13 cellular contexts compared by ENCODE assay signal in the genomic region with DNA sequence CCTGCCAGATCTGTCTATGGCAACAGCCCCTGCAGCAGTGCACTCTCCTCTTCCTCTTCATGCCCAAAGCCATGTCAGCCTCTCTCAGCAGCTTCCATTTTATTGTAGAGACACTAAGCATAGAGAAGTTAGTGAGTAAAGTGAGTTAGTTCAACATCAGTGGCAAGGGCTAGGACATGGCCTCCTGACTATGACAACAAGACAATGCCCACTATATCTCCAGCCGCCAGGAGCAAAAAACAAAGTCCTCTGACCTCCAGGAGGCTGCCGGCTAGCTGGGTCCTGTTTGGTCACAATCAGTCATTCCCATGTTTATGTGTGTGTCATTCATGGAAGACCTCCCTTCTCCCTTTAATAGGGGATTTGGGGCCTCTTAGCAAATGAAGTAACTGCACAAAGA. TPM values are rescaled to one million over a fixed set of nuclear protein-coding genes. Genes with fewer than 3 reads are reported as not detected.
DNase-seq lines count a peak whose midpoint lies in the region; ATAC-seq, FAIRE-seq and TF ChIP-seq lines count a peak whose summit lies in the region.
"Had no signal": no experiment of that assay in that cellular context is flagged by ENCODE, and none has a peak within 500 bp of the region (broad histone marks: within the 10 kb centered on the region; RNA-seq: fewer than 3 reads in every experiment).

No MANE protein-coding gene starts in this region.

- peak overlapping the region; percentile 83 for H4K91ac ChIP-seq in trophoblast cell (ENCODE audit: low read depth, low read length)

- no peak overlapping the region for H3K23ac ChIP-seq in trophoblast cell (ENCODE audit: low read length)

- H2BK120ac ChIP-seq in trophoblast cell (ENCODE audit: insufficient read depth, low read length, poor library complexity) = no peak overlapping the region

- TF ChIP-seq RAD21 in HepG2 (CRISPR knock-in tag; IDR thresholded peaks at IDR 0.05) = no peak

- BruUV-seq in HepG2 (replicated peaks; lab: Mats Ljungman, UMichigan) = no TSS peak

- peak overlapping the region in 1 of 3 experiments; percentile 31; a peak in 1 of 6 replicates for H3K4me3 ChIP-seq in HepG2 (replicated peaks in 1 of 3; ENCODE audit: insufficient read depth in 1 of 3, low read depth in 2 of 3, low read length in 3 of 3)
- H3K4me3 ChIP-seq in trophoblast cell (ENCODE audit: low read depth, low read length) = no peak overlapping the region
- H3K4me3 ChIP-seq in upper lobe of left lung = no peak overlapping the region

- H3K79me1 ChIP-seq in trophoblast cell (ENCODE audit: low read length) = peaks cover 16% of the 10 kb centered on the region

- H4K12ac ChIP-seq in trophoblast cell (ENCODE audit: low read depth, low read length) = no peak overlapping the region

- no peak overlapping the region for H4K8ac ChIP-seq in trophoblast cell (ENCODE audit: low read depth, low read length)

- H3K27ac ChIP-seq in 22Rv1 (peak overlapping the region; percentile 60; the same call in 1 of the 2 replicates), HepG2 (ENCODE audit: extremely low read length, insufficient read depth, low read length) (peak overlapping the region; percentile 90), trophoblast cell (ENCODE audit: low read depth, low read length) (no peak overlapping the region), upper lobe of left lung (no peak overlapping the region)

- no peaks in the 10 kb centered on the region for H4K20me1 ChIP-seq in HepG2 (ENCODE audit: insufficient read depth, low read length)

- no peaks in the 10 kb centered on the region for H3K27me3 ChIP-seq in HepG2 (ENCODE audit: control insufficient read depth in 1 of 2, insufficient read depth in 2 of 2, low read length in 2 of 2)
- H3K27me3 ChIP-seq in trophoblast cell (ENCODE audit: insufficient read depth, low read length) = no peaks in the 10 kb centered on the region
- H3K27me3 ChIP-seq in upper lobe of left lung = no peaks in the 10 kb centered on the region

- intact Hi-C loops in HepG2 (cut with micrococcal nuclease; ENCODE audit: unreplicated experiment) = no loop called here

- no peak overlapping the region for H3K14ac ChIP-seq in trophoblast cell (ENCODE audit: low read length)

- peak overlapping the region; percentile 20 for H2BK12ac ChIP-seq in trophoblast cell (ENCODE audit: low read length)

- H3K4me2 ChIP-seq in HepG2 (ENCODE audit: low read depth, low read length) (peak overlapping the region; percentile 84), trophoblast cell (ENCODE audit: low read length) (no peak overlapping the region)

- peaks cover 53% of the 10 kb centered on the region for H3K4me1 ChIP-seq in HepG2 (ENCODE audit: insufficient read depth, low read length)
- peaks cover 14 to 24% of the 10 kb centered on the region in 2 experiments for H3K4me1 ChIP-seq in trophoblast cell (ENCODE audit: control insufficient read depth in 1 of 2, insufficient read depth in 2 of 2, low read length in 2 of 2)
- H3K4me1 ChIP-seq in upper lobe of left lung = no peaks in the 10 kb centered on the region

- TF ChIP-seq POLR2A in HepG2 (IDR thresholded peaks at IDR 0.05; ENCODE audit: insufficient read depth in 1 of 2, low read depth in 2 of 2, low read length in 2 of 2) (no peak), upper lobe of left lung (IDR thresholded peaks at IDR 0.05) (no peak)

- H3K9me3 ChIP-seq in HepG2 (ENCODE audit: low read length) (no peaks in the 10 kb centered on the region), trophoblast cell (ENCODE audit: insufficient read depth, low read depth, low read length) (peaks cover 2% of the 10 kb centered on the region), upper lobe of left lung (no peaks in the 10 kb centered on the region)

- H3K9ac ChIP-seq in HepG2 (ENCODE audit: insufficient read depth, low read depth, low read length) (peak overlapping the region; percentile 3; the same call in 1 of the 2 replicates), trophoblast cell (ENCODE audit: low read length) (no peak overlapping the region)

- in situ Hi-C loops in HepG2 (cut with HindIII; ENCODE audit: extremely low pct_ligation_motif_present, low pct_unique_long_range_greater_than_20kb) = no loop called here

- FAIRE-seq in HepG2 (lab: Jason Lieb, UNC) = no peak
- FAIRE-seq: H54, HTR-8/SVneo had no signal

- H2AK5ac ChIP-seq in trophoblast cell (ENCODE audit: low read length) = no peak overlapping the region

- CTCF ChIA-PET in HepG2 (lab: Yijun Ruan, JAX; ENCODE audit: low intra/inter-chr PET ratio, low total read pairs) = no interaction called here

- TF ChIP-seq EP300 in HepG2 (IDR thresholded peaks at IDR 0.05; ENCODE audit: low read depth in 2 of 2, low read length in 2 of 2) = peak in 1 of 2 experiments; percentile 47; a peak in 1 of 4 replicates
- TF ChIP-seq EP300 in HepG2 (CRISPR knock-in tag; IDR thresholded peaks at IDR 0.05; ENCODE audit: borderline replicate concordance) = no peak
- no peak for TF ChIP-seq EP300 in upper lobe of left lung (IDR thresholded peaks at IDR 0.05)

- WGBS in HepG2 (ENCODE audit: low lambda C conversion rate) = 6% methylated on average over 2 of the region's 2 CpGs
- no CpG with 5 or more reads among the region's 2 CpGs for WGBS in trophoblast cell (ENCODE audit: extremely low coverage, insufficient coverage, insufficient read length)
- WGBS in upper lobe of left lung, 2 donors = 58 to 67% methylated on average over 1 to 2 of the region's 2 CpGs

- POLR2A ChIA-PET in HepG2 (lab: Yijun Ruan, JAX) = interaction anchor here (0.6 to 1.7 kb wide), 5 partner anchors 13 to 299 kb away, joined by 3 to 15 read pairs (median 5); a partner anchor contains a TSS

- H3K36me3 ChIP-seq in HepG2 (replicated peaks in 1 of 2; ENCODE audit: control insufficient read depth in 1 of 2, insufficient read depth in 2 of 2, low read length in 2 of 2) (no peaks in the 10 kb centered on the region), trophoblast cell (ENCODE audit: control insufficient read depth in 1 of 2, insufficient read depth in 2 of 2, low read length in 2 of 2) (no peaks in the 10 kb centered on the region), upper lobe of left lung (no peaks in the 10 kb centered on the region)

- H2BK5ac ChIP-seq in trophoblast cell (ENCODE audit: low read depth, low read length, poor library complexity) = no peak overlapping the region

- TF ChIP-seq CTCF in 22Rv1 (IDR thresholded peaks at IDR 0.05) (no peak), HepG2 (CRISPR knock-in tag; IDR thresholded peaks at IDR 0.05) (no peak), upper lobe of left lung (IDR thresholded peaks at IDR 0.05) (no peak)

- ATAC-seq in HepG2 (peak; percentile 37), upper lobe of left lung (ENCODE audit: low FRiP score in 2 of 2) (no peak)
- ATAC-seq: HCT116 had no signal

- no peak overlapping the region for H3K18ac ChIP-seq in trophoblast cell (ENCODE audit: low read length)

- H2AFZ ChIP-seq in HepG2 (ENCODE audit: low read length) (peak overlapping the region; percentile 53), trophoblast cell (ENCODE audit: insufficient read depth, low read length, poor library complexity) (no peak overlapping the region)

- no peak overlapping the region for H3K4ac ChIP-seq in trophoblast cell (ENCODE audit: low read depth, low read length)

- peak; percentile 42 for DNase-seq in HuH-7 (ENCODE audit: low spot score)
- peak; percentile 58 for DNase-seq in HepG2 (ENCODE audit: low spot score)
- no peak for DNase-seq in trophoblast cell
- DNase-seq in kidney glomerular epithelial cell (lab: John Stamatoyannopoulos, UW) = no peak
- DNase-seq in upper lobe of left lung = no peak
- DNase-seq in hippocampal formation (lab: John Stamatoyannopoulos, UW) = no peak
- DNase-seq: C1 segment of cervical spinal cord; CD4-positive, alpha-beta memory T cell had no signal

- H3K79me2 ChIP-seq in HepG2 (ENCODE audit: insufficient read depth, low read length) (no peaks in the 10 kb centered on the region), trophoblast cell (ENCODE audit: control insufficient read depth, insufficient read depth, low read length, poor library complexity) (no peaks in the 10 kb centered on the region)

RNA-seq across cellular contexts. Expression of a gene that starts 14.9 kb away (rescaled TPM):
- total RNA-seq in HepG2 (2016; rRNA removed; fragmentation: Illumina TruSeq; extraction: Trizol) (10.9 and 13.4 TPM in 2 replicates), upper lobe of left lung (under 1 TPM in 4 of 6 donors, not detected in 2; 0.22 to 0.46 (median 0.39) TPM)
- total RNA-seq in HepG2 (2016; cell fraction: cytosol; rRNA removed; fragmentation: Illumina TruSeq; extraction: Trizol; ENCODE audit: low read depth) = 1.3 and 1.4 TPM in 2 replicates
- 11.0 and 14.6 TPM in 2 replicates for total RNA-seq in HepG2 (2016; cell fraction: insoluble cytoplasmic fraction; rRNA removed; fragmentation: Illumina TruSeq; extraction: Trizol)
- 4.3 and 4.5 TPM in 2 replicates for total RNA-seq in HepG2 (2016; cell fraction: membrane; rRNA removed; fragmentation: Illumina TruSeq; extraction: Trizol)
- total RNA-seq in HepG2 (2016; cell fraction: nucleus; rRNA removed; fragmentation: Illumina TruSeq; extraction: Trizol) = 26.4 and 27.1 TPM in 2 replicates
- polyA plus RNA-seq in HepG2 (2011; rRNA removed) = 8.8 and 9.8 TPM in 2 replicates
- polyA plus RNA-seq in HepG2 (2011; cell fraction: cytosol; rRNA removed) = 4.2 and 4.4 TPM in 2 replicates
- polyA plus RNA-seq in HepG2 (2011; cell fraction: nucleus; rRNA removed) = 48.5 and 49.6 TPM in 2 replicates
- polyA plus RNA-seq in HepG2 (2012) = 5.7 and 9.6 TPM in 2 replicates
- 0.58 and 0.63 TPM in 2 replicates for polyA plus RNA-seq in HepG2 (2016; cell fraction: cytosol; fragmentation: Illumina TruSeq; extraction: Trizol; ENCODE audit: low read depth)
- 8.0 and 8.4 TPM in 2 replicates for polyA plus RNA-seq in HepG2 (2016; cell fraction: insoluble cytoplasmic fraction; fragmentation: Illumina TruSeq; extraction: Trizol; ENCODE audit: low read depth)
- 1.8 and 2.5 TPM in 2 replicates for polyA plus RNA-seq in HepG2 (2016; cell fraction: membrane; fragmentation: Illumina TruSeq; extraction: Trizol; ENCODE audit: low read depth)
- 30.6 and 33.1 TPM in 2 replicates for polyA plus RNA-seq in HepG2 (2016; cell fraction: nucleus; fragmentation: Illumina TruSeq; extraction: Trizol; ENCODE audit: insufficient read depth, low read depth)
- polyA minus RNA-seq in HepG2 (2011; rRNA and poly(A)+ RNA removed; ENCODE audit: low replicate concordance) = 11.6 TPM in 1 of 2 replicates, not detected in the other
- polyA minus RNA-seq in HepG2 (2011; cell fraction: cytosol; rRNA and poly(A)+ RNA removed) = 4.1 TPM in 2 replicates
- polyA minus RNA-seq in HepG2 (2011; cell fraction: nucleus; rRNA and poly(A)+ RNA removed) = 24.8 and 27.8 TPM in 2 replicates
- 0.05 TPM in 1 of 2 replicates, not detected in the other for polyA plus RNA-seq in trophoblast cell (2013)
- total RNA-seq: A172 had no signal

Comparison
In these comparisons a context has a peak if more than half of its experiments do, and no peak if none do; other contexts are left out.
1. H3K27ac ChIP-seq: peak in 22Rv1 (single experiment) and HepG2 (single experiment); none in trophoblast cell (single experiment) and upper lobe of left lung (0 of 4).
2. DNase-seq: peak in HuH-7 (single experiment) and HepG2 (single experiment); none in trophoblast cell (0 of 2), kidney glomerular epithelial cell (single experiment), upper lobe of left lung (0 of 2) and hippocampal formation (0 of 2).